In the genomic region with DNA sequence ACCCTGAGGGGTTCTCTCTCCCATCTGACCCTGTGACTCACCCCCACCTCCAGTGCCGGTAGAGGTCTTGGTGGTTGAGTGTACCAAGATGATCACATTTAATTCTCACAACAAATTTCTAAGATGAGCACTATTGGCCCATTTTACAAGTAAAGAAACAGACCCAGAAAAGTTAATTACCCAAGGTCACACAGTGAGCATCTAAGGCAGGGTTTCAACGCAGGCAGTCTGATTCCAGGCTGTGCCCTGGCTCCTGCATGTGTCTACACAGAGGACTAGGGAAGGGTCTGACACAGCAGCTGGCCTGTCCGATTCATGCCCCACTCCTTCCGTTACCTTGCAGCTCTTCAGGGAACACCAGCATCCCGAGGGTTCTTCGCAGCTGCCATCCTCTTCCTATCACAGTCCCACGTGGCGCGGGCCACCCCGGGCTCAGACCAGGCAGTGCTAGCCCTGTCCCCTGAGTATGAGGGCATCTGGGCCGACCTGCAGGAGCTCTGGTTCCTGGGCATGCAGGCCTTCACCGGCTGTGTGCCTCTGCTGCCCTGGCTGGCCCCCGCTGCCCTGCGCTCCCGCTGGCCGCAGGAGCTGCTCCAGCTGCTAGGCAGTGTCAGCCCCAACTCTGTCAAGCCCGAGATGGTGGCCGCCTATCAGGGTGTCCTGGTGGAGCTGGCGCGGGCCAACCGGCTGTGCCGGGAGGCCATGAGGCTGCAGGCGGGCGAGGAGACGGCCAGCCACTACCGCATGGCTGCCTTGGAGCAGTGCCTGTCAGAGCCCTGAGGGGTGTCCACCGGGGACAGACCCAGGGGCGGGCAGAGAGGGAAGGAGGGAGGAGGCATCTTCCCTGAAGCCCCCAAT, we compare ENCODE assay signal across 17 cellular contexts. TPM values are rescaled to one million over a fixed set of nuclear protein-coding genes. Genes with fewer than 3 reads are reported as not detected.
DNase-seq lines count a peak whose midpoint lies in the region; ATAC-seq and TF ChIP-seq lines count a peak whose summit lies in the region.
"Had no signal": no experiment of that assay in that cellular context is flagged by ENCODE, and none has a peak within 500 bp of the region (broad histone marks: within the 10 kb centered on the region; RNA-seq: fewer than 3 reads in every experiment).

No MANE protein-coding gene starts in this region.

- intact Hi-C loops in activated CD8-positive, alpha-beta T cell treated with anti-CD3 and anti-CD28 coated beads for 36 hours (cut with micrococcal nuclease): loop anchor here (5.0 kb wide), 1 partner anchor 113 kb away; no protein-coding TSS in a partner anchor

- H3K4me3 Mint-ChIP-seq in activated CD8-positive, alpha-beta T cell treated with anti-CD3 and anti-CD28 coated beads for 36 hours: no peak overlapping the region
- no peak overlapping the region for H3K4me3 Mint-ChIP-seq in activated CD8-positive, alpha-beta T cell treated with anti-CD3 and anti-CD28 coated beads, Interleukin-2, amount 10 ng/mL, durations not matched to agents 7 days and 5 days
- H3K4me3 Mint-ChIP-seq in HFFc6: no peak overlapping the region
- peak overlapping the region in 1 of 5 experiments; percentile 72 for H3K4me3 Mint-ChIP-seq in brain
- H3K4me3 Mint-ChIP-seq: activated naive CD8-positive, alpha-beta T cell treated with anti-CD3 and anti-CD28 coated beads, Interleukin-2, amount 10 ng/mL, durations not matched to agents 7 days and 5 days; activated T-cell treated with anti-CD3 and anti-CD28 coated beads, Interleukin-2, amount 50 U/mL, for 72 hours had no signal

- no peaks in the 10 kb centered on the region for H3K9me3 Mint-ChIP-seq in activated CD8-positive, alpha-beta T cell treated with anti-CD3 and anti-CD28 coated beads for 36 hours
- no peaks in the 10 kb centered on the region for H3K9me3 Mint-ChIP-seq in activated CD8-positive, alpha-beta T cell treated with anti-CD3 and anti-CD28 coated beads, Interleukin-2, amount 10 ng/mL, durations not matched to agents 7 days and 5 days (ENCODE audit: insufficient read depth)
- H3K9me3 Mint-ChIP-seq in HFFc6 (no peaks in the 10 kb centered on the region), brain (no peaks in the 10 kb centered on the region)
- H3K9me3 Mint-ChIP-seq: activated naive CD8-positive, alpha-beta T cell treated with anti-CD3 and anti-CD28 coated beads, Interleukin-2, amount 10 ng/mL, durations not matched to agents 7 days and 5 days; activated T-cell treated with anti-CD3 and anti-CD28 coated beads, Interleukin-2, amount 50 U/mL, for 72 hours; naive thymus-derived CD4-positive, alpha-beta T cell had no signal

- H3K27me3 Mint-ChIP-seq in activated CD8-positive, alpha-beta T cell treated with anti-CD3 and anti-CD28 coated beads for 36 hours: no peaks in the 10 kb centered on the region
- no peaks in the 10 kb centered on the region for H3K27me3 Mint-ChIP-seq in activated CD8-positive, alpha-beta T cell treated with anti-CD3 and anti-CD28 coated beads, Interleukin-2, amount 10 ng/mL, durations not matched to agents 7 days and 5 days (ENCODE audit: low read depth)
- H3K27me3 Mint-ChIP-seq in HFFc6 (ENCODE audit: insufficient read depth): peaks cover 3% of the 10 kb centered on the region
- peaks cover 8% of the 10 kb centered on the region for H3K27me3 Mint-ChIP-seq in brain
- H3K27me3 Mint-ChIP-seq: activated naive CD8-positive, alpha-beta T cell treated with anti-CD3 and anti-CD28 coated beads, Interleukin-2, amount 10 ng/mL, durations not matched to agents 7 days and 5 days had no signal

- no peak for TF ChIP-seq POLR2A in Peyer's patch (IDR thresholded peaks at IDR 0.05)

- CTCF ChIA-PET in activated CD8-positive, alpha-beta T cell treated with anti-CD3 and anti-CD28 coated beads for 36 hours (lab: Charles Lee): interaction anchor here (0.6 to 5.9 kb wide), 41 partner anchors 8 to 363 kb away, joined by 3 to 76 read pairs (median 4); a partner anchor contains a TSS
- CTCF ChIA-PET in activated CD8-positive, alpha-beta T cell treated with anti-CD3 and anti-CD28 coated beads, Interleukin-2, amount 10 ng/mL, durations not matched to agents 7 days and 5 days (lab: Charles Lee): interaction anchor here (0.6 to 5.9 kb wide), 43 partner anchors 8 to 700 kb away, joined by 3 to 192 read pairs (median 4); a partner anchor contains a TSS

- DNase-seq in activated CD8-positive, alpha-beta T cell treated with anti-CD3 and anti-CD28 coated beads for 36 hours: no peak
- no peak for DNase-seq in activated CD8-positive, alpha-beta T cell treated with anti-CD3 and anti-CD28 coated beads, Interleukin-2, amount 10 ng/mL, durations not matched to agents 7 days and 5 days
- DNase-seq in HFFc6 (no peak), Peyer's patch (no peak)
- DNase-seq: esophagus squamous epithelium, NCI-H2029 treated with DMSO at 0.1 percent for 48 hours had no signal

- ATAC-seq in activated CD8-positive, alpha-beta T cell treated with anti-CD3 and anti-CD28 coated beads for 36 hours: no peak
- ATAC-seq in activated CD8-positive, alpha-beta T cell treated with anti-CD3 and anti-CD28 coated beads, Interleukin-2, amount 10 ng/mL, durations not matched to agents 7 days and 5 days: no peak
- no peak for ATAC-seq in GM21737 (IDR thresholded peaks at IDR 0.05; ENCODE audit: unreplicated experiment)
- ATAC-seq in HG03457 (IDR thresholded peaks at IDR 0.05; ENCODE audit: unreplicated experiment): no peak

- H3K27ac Mint-ChIP-seq in activated CD8-positive, alpha-beta T cell treated with anti-CD3 and anti-CD28 coated beads for 36 hours: no peak overlapping the region
- no peak overlapping the region for H3K27ac Mint-ChIP-seq in activated CD8-positive, alpha-beta T cell treated with anti-CD3 and anti-CD28 coated beads, Interleukin-2, amount 10 ng/mL, durations not matched to agents 7 days and 5 days
- H3K27ac Mint-ChIP-seq in HFFc6 (no peak overlapping the region), brain (peak overlapping the region; percentile 55 to 75 (median 66))

- H3K9me3 ChIP-seq in neutrophil (no peaks in the 10 kb centered on the region), Peyer's patch (no peaks in the 10 kb centered on the region)
- H3K9me3 ChIP-seq: Caco-2, esophagus squamous epithelium, upper lobe of left lung had no signal

- peaks cover 19% of the 10 kb centered on the region for H3K4me1 Mint-ChIP-seq in activated CD8-positive, alpha-beta T cell treated with anti-CD3 and anti-CD28 coated beads for 36 hours (ENCODE audit: low read depth)
- peaks cover 27% of the 10 kb centered on the region for H3K4me1 Mint-ChIP-seq in activated CD8-positive, alpha-beta T cell treated with anti-CD3 and anti-CD28 coated beads, Interleukin-2, amount 10 ng/mL, durations not matched to agents 7 days and 5 days (ENCODE audit: low read depth)
- H3K4me1 Mint-ChIP-seq in HFFc6 (ENCODE audit: low read depth): peaks cover 49% of the 10 kb centered on the region
- H3K4me1 Mint-ChIP-seq in brain: peaks cover 38% of the 10 kb centered on the region

- H3K27me3 ChIP-seq in neutrophil (no peaks in the 10 kb centered on the region), Peyer's patch (no peaks in the 10 kb centered on the region)
- H3K27me3 ChIP-seq: upper lobe of left lung had no signal

- H3K4me1 ChIP-seq in neutrophil (ENCODE audit: control insufficient read depth in 1 of 2, insufficient read depth in 1 of 2, low read depth in 1 of 2, low read length in 1 of 2): peaks cover 24 to 29% of the 10 kb centered on the region in 2 experiments
- H3K4me1 ChIP-seq in Peyer's patch: peaks cover 0 to 6% (median 0%) of the 10 kb centered on the region in 4 donors

- POLR2A ChIA-PET in activated CD8-positive, alpha-beta T cell treated with anti-CD3 and anti-CD28 coated beads for 36 hours (lab: Charles Lee): interaction anchor here (0.9 to 1.5 kb wide), 2 partner anchors 13 to 207 kb away, joined by 3 to 4 read pairs; no protein-coding TSS in a partner anchor
- POLR2A ChIA-PET in activated CD8-positive, alpha-beta T cell treated with anti-CD3 and anti-CD28 coated beads, Interleukin-2, amount 10 ng/mL, durations not matched to agents 7 days and 5 days (lab: Charles Lee): interaction anchor here (0.5 to 1.9 kb wide), 3 partner anchors 63 to 114 kb away, joined by 3 to 7 read pairs (median 3); no protein-coding TSS in a partner anchor

- H3K36me3 Mint-ChIP-seq in activated CD8-positive, alpha-beta T cell treated with anti-CD3 and anti-CD28 coated beads for 36 hours (ENCODE audit: low read depth): peaks cover 10% of the 10 kb centered on the region
- H3K36me3 Mint-ChIP-seq in activated CD8-positive, alpha-beta T cell treated with anti-CD3 and anti-CD28 coated beads, Interleukin-2, amount 10 ng/mL, durations not matched to agents 7 days and 5 days (ENCODE audit: low read depth): peaks cover 4% of the 10 kb centered on the region
- H3K36me3 Mint-ChIP-seq in HFFc6 (ENCODE audit: low read depth): no peaks in the 10 kb centered on the region
- peaks cover 10% of the 10 kb centered on the region for H3K36me3 Mint-ChIP-seq in brain

- peak overlapping the region; percentile 44 for H3K27ac ChIP-seq in neutrophil
- H3K27ac ChIP-seq in Peyer's patch: no peak overlapping the region
- H3K27ac ChIP-seq: esophagus squamous epithelium, SK-N-MC, upper lobe of left lung had no signal

- H3K36me3 ChIP-seq in neutrophil (no peaks in the 10 kb centered on the region), Peyer's patch (no peaks in the 10 kb centered on the region)

- H3K4me3 ChIP-seq in neutrophil (ENCODE audit: low read depth in 1 of 2, low read length in 1 of 2): no peak overlapping the region
- no peak overlapping the region for H3K4me3 ChIP-seq in Peyer's patch
- H3K4me3 ChIP-seq: esophagus squamous epithelium, lung, SK-N-MC, upper lobe of left lung had no signal

- TF ChIP-seq CTCF in activated CD8-positive, alpha-beta T cell treated with anti-CD3 and anti-CD28 coated beads for 36 hours (IDR thresholded peaks at IDR 0.05): peak; percentile 45
- TF ChIP-seq CTCF in HFFc6 (IDR thresholded peaks at IDR 0.05) (peak; percentile 48), brain (conservative IDR thresholded peaks at IDR 0.05) (peak; percentile 35 to 50), neutrophil (IDR thresholded peaks at IDR 0.05) (no peak), Peyer's patch (IDR thresholded peaks at IDR 0.05) (no peak)

RNA-seq across cellular contexts. Expression of a gene that starts 7.5 kb away (rescaled TPM):
- total RNA-seq in activated CD8-positive, alpha-beta T cell treated with anti-CD3 and anti-CD28 coated beads for 36 hours: 10 to 100 TPM; 17.3 to 17.5 TPM
- total RNA-seq in activated CD8-positive, alpha-beta T cell treated with anti-CD3 and anti-CD28 coated beads, Interleukin-2, amount 10 ng/mL, durations not matched to agents 7 days and 5 days: 10 to 100 TPM; 19.3 to 19.4 TPM
- 10 to 100 TPM; 43.4 to 63.2 (median 49.0) TPM for total RNA-seq in HFFc6 (2021; fragmentation: NEBNext Ultra II Directional; extraction: Animal tissue kit (Norgen Biotek cat#: 25700))
- 152 TPM for polyA plus RNA-seq in brain (ENCODE audit: insufficient read depth, low read depth, low replicate concordance)
- 10 to 100 TPM in 3 of 4 donors, 1 to 10 TPM in 1; 6.3 to 15.3 (median 13.2) TPM for total RNA-seq in Peyer's patch

RNA-seq across cellular contexts. Expression of a gene that starts 7.9 kb away (rescaled TPM):
- 10 to 100 TPM; 22.8 to 30.9 TPM for total RNA-seq in activated CD8-positive, alpha-beta T cell treated with anti-CD3 and anti-CD28 coated beads for 36 hours
- total RNA-seq in activated CD8-positive, alpha-beta T cell treated with anti-CD3 and anti-CD28 coated beads, Interleukin-2, amount 10 ng/mL, durations not matched to agents 7 days and 5 days: 10 to 100 TPM; 27.0 to 36.1 TPM
- total RNA-seq in HFFc6 (2021; fragmentation: NEBNext Ultra II Directional; extraction: Animal tissue kit (Norgen Biotek cat#: 25700)): 10 to 100 TPM; 30.5 to 39.0 (median 31.8) TPM
- polyA plus RNA-seq in brain (ENCODE audit: insufficient read depth, low read depth, low replicate concordance): 42.9 TPM
- 100 to 1,000 TPM in 3 of 4 donors, 10 to 100 TPM in 1; 88.3 to 143 (median 129) TPM for total RNA-seq in Peyer's patch

RNA-seq across cellular contexts. Expression of a gene that starts 8.0 kb away (rescaled TPM):
- under 1 TPM; 0.56 to 0.58 TPM for total RNA-seq in activated CD8-positive, alpha-beta T cell treated with anti-CD3 and anti-CD28 coated beads for 36 hours
- 1 to 10 TPM; 1.0 to 1.1 TPM for total RNA-seq in activated CD8-positive, alpha-beta T cell treated with anti-CD3 and anti-CD28 coated beads, Interleukin-2, amount 10 ng/mL, durations not matched to agents 7 days and 5 days
- total RNA-seq in HFFc6 (2021; fragmentation: NEBNext Ultra II Directional; extraction: Animal tissue kit (Norgen Biotek cat#: 25700)): under 1 TPM; 0.11 to 0.21 (median 0.13) TPM
- polyA plus RNA-seq in brain (ENCODE audit: insufficient read depth, low read depth, low replicate concordance): 0.32 TPM
- total RNA-seq in Peyer's patch: 1 to 10 TPM in 1 of 4 donors, not detected in 3; 1.4 TPM

Comparison
In these comparisons a context has a peak if more than half of its experiments do, and no peak if none do; other contexts are left out.
1. H3K27ac Mint-ChIP-seq: peak in brain (5 of 5); none in activated CD8-positive, alpha-beta T cell treated with anti-CD3 and anti-CD28 coated beads for 36 hours (single experiment), activated CD8-positive, alpha-beta T cell treated with anti-CD3 and anti-CD28 coated beads, Interleukin-2, amount 10 ng/mL, durations not matched to agents 7 days and 5 days (single experiment) and HFFc6 (single experiment).
2. CTCF ChIP-seq: peak in activated CD8-positive, alpha-beta T cell treated with anti-CD3 and anti-CD28 coated beads for 36 hours (single experiment), HFFc6 (single experiment) and brain (2 of 2); none in neutrophil (single experiment) and Peyer's patch (0 of 6).